ENCODE assay signal across 8 cellular contexts in genomic region chr15:75904241-75904631, GRCh38. TPM values are rescaled to one million over a fixed set of nuclear protein-coding genes. Genes with fewer than 3 reads are reported as not detected.
DNase-seq lines count a peak whose midpoint lies in the region; ATAC-seq and TF ChIP-seq lines count a peak whose summit lies in the region.

No MANE protein-coding gene starts in this region.

- peak overlapping the region; percentile 75 for H3K9ac ChIP-seq in neural progenitor cell

- H3K27ac ChIP-seq in foreskin keratinocyte (peak overlapping the region; percentile 78), neural progenitor cell (peak overlapping the region; percentile 81)

- H3K4me1 Mint-ChIP-seq in activated T-cell treated with anti-CD3 and anti-CD28 coated beads, Interleukin-2, amount 50 U/mL, for 24 hours (ENCODE audit: low read depth): peaks cover 50% of the 10 kb centered on the region
- H3K4me1 Mint-ChIP-seq in neural progenitor cell: peaks cover 19% of the 10 kb centered on the region

- H3K4me3 Mint-ChIP-seq in activated T-cell treated with anti-CD3 and anti-CD28 coated beads, Interleukin-2, amount 50 U/mL, for 24 hours: peak overlapping the region; percentile 100
- H3K4me3 Mint-ChIP-seq in neural progenitor cell: peak overlapping the region; percentile 98

- TF ChIP-seq CTCF in foreskin keratinocyte (conservative IDR thresholded peaks at IDR 0.05) (no peak), neural progenitor cell (IDR thresholded peaks at IDR 0.05) (no peak)

- H3K79me2 ChIP-seq in neural progenitor cell (ENCODE audit: low read depth): peaks cover 54% of the 10 kb centered on the region

- peaks cover 37% of the 10 kb centered on the region for H3F3A ChIP-seq in neural progenitor cell (ENCODE audit: low read depth)

- peaks cover 9% of the 10 kb centered on the region for H3K36me3 ChIP-seq in neural progenitor cell

- H3K27me3 ChIP-seq in foreskin keratinocyte (no peaks in the 10 kb centered on the region), neural progenitor cell (no peaks in the 10 kb centered on the region)

- no peaks in the 10 kb centered on the region for H3K27me3 Mint-ChIP-seq in activated T-cell treated with anti-CD3 and anti-CD28 coated beads, Interleukin-2, amount 50 U/mL, for 24 hours
- H3K27me3 Mint-ChIP-seq in neural progenitor cell (ENCODE audit: insufficient read depth, low read depth): no peaks in the 10 kb centered on the region

- H3K4me1 ChIP-seq in foreskin keratinocyte (no peaks in the 10 kb centered on the region), neural progenitor cell (peaks cover 24% of the 10 kb centered on the region)

- peak overlapping the region; percentile 79 for H3K4me3 ChIP-seq in neural progenitor cell

- H4K20me1 ChIP-seq in neural progenitor cell (ENCODE audit: low read depth): no peaks in the 10 kb centered on the region

- H3K9me3 Mint-ChIP-seq in activated T-cell treated with anti-CD3 and anti-CD28 coated beads, Interleukin-2, amount 50 U/mL, for 24 hours: no peaks in the 10 kb centered on the region
- H3K9me3 Mint-ChIP-seq in neural progenitor cell: no peaks in the 10 kb centered on the region

- ATAC-seq in HG02610 (IDR thresholded peaks at IDR 0.05; ENCODE audit: unreplicated experiment) (peak; percentile 35), foreskin keratinocyte (peak; percentile 39), HG02623 (IDR thresholded peaks at IDR 0.05; ENCODE audit: unreplicated experiment) (no peak)

- H3K9me3 ChIP-seq in neural progenitor cell (ENCODE audit: low read depth): no peaks in the 10 kb centered on the region

- peak; percentile 63 for DNase-seq in NCI-H146 (lab: John Stamatoyannopoulos, UW)
- no peak for DNase-seq in NCI-H146 treated with DMSO at 0.1 percent for 48 hours (lab: John Stamatoyannopoulos, UW; ENCODE audit: unreplicated experiment)
- peak; percentile 5 for DNase-seq in NCI-H1092 treated with DMSO at 0.1 percent for 48 hours (lab: John Stamatoyannopoulos, UW)
- DNase-seq in activated T-cell treated with anti-CD3 and anti-CD28 coated beads, Interleukin-2, amount 50 U/mL, for 24 hours: no peak
- DNase-seq in foreskin keratinocyte: peak; percentile 20 to 42
- peak; percentile 72 for DNase-seq in neural progenitor cell (ENCODE audit: low spot score)

- peak overlapping the region; percentile 80 for H2AFZ ChIP-seq in neural progenitor cell (replicated peaks)

- H3K27ac Mint-ChIP-seq in activated T-cell treated with anti-CD3 and anti-CD28 coated beads, Interleukin-2, amount 50 U/mL, for 24 hours: peak overlapping the region; percentile 98
- H3K27ac Mint-ChIP-seq in neural progenitor cell: peak overlapping the region; percentile 79

- H3K4me2 ChIP-seq in neural progenitor cell: peak overlapping the region; percentile 83

- H3K36me3 Mint-ChIP-seq in activated T-cell treated with anti-CD3 and anti-CD28 coated beads, Interleukin-2, amount 50 U/mL, for 24 hours (ENCODE audit: low read depth): peaks cover 47% of the 10 kb centered on the region
- H3K36me3 Mint-ChIP-seq in neural progenitor cell: peaks cover 7% of the 10 kb centered on the region

RNA-seq across cellular contexts. Expression of gene FBXO22, which starts 0.6 kb away (rescaled TPM):
- 48.4 and 52.7 TPM in 2 replicates for total RNA-seq in foreskin keratinocyte
- polyA plus RNA-seq in foreskin keratinocyte: 39.4 and 50.0 TPM in 2 replicates
- 58.4 and 70.9 TPM in 2 replicates for total RNA-seq in neural progenitor cell (ENCODE audit: low replicate concordance)

Comparison
In these comparisons a context has a peak if more than half of its experiments do, and no peak if none do; other contexts are left out.
1. DNase-seq: peak in NCI-H146 (single experiment), NCI-H1092 treated with DMSO at 0.1 percent for 48 hours (single experiment), foreskin keratinocyte (2 of 2) and neural progenitor cell (single experiment); none in NCI-H146 treated with DMSO at 0.1 percent for 48 hours (single experiment) and activated T-cell treated with anti-CD3 and anti-CD28 coated beads, Interleukin-2, amount 50 U/mL, for 24 hours (single experiment).